8 cellular contexts compared by ENCODE assay signal in the genomic region with DNA sequence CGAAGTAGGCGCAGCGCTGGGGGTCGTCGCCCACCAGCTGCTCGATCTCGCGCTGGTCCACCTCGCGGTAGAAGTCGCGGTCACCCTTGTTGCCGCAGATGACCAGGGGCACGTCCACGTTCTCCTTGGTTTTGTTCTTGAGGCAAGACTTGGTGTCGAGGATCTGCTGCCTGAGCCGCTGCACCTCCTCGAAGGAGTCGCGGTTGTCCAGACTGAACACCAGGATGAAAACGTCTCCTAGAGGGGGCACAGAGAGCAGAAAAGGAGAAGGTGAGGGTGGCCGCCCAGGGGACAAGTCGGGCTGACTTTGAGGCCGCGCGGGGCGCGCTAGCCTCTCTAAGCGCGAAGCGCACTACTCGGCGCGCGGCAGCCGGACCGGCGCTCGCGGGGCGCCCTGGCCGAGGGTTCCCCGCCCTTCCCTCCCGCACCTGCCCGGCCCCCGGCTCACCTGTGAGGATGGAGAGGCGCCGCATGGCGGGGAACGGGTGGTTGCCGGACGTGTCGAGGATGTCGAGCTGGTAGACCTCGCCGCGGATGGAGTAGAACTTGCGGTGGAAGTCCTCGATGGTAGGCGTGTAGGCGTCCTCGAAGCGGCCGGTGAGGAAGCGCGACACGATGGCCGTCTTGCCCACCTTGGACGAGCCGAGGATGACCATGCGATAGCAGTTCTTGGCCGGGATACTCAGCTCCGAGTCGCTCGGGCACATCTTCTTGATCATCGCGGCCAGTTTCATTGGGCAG. TPM values are rescaled to one million over a fixed set of nuclear protein-coding genes. Genes with fewer than 3 reads are reported as not detected.
DNase-seq lines count a peak whose midpoint lies in the region; ATAC-seq and TF ChIP-seq lines count a peak whose summit lies in the region.

No MANE protein-coding gene starts in this region.

- peak overlapping the region; percentile 80 for H3K27ac Mint-ChIP-seq in activated T-cell treated with anti-CD3 and anti-CD28 coated beads, Interleukin-2, amount 50 U/mL, for 72 hours

- H3K27me3 ChIP-seq in AG04450 (ENCODE audit: control insufficient read depth, insufficient read depth, low read length) (no peaks in the 10 kb centered on the region), HAP-1 (ENCODE audit: low read depth) (no peaks in the 10 kb centered on the region), gastroesophageal sphincter (no peaks in the 10 kb centered on the region)

- POLR2A ChIA-PET in AG04450 (lab: Yijun Ruan, JAX): interaction anchor here (0.6 to 2.7 kb wide), 18 partner anchors 16 to 598 kb away, joined by 3 to 39 read pairs (median 4); a partner anchor contains a TSS
- POLR2A ChIA-PET in OCI-LY7 (lab: Charles Lee): interaction anchor here (0.8 kb wide), 1 partner anchor 95 kb away, joined by 3 read pairs; a partner anchor contains a TSS

- no peaks in the 10 kb centered on the region for H3K9me2 ChIP-seq in OCI-LY7 (ENCODE audit: insufficient read depth, low read length)

- H3K9me3 ChIP-seq in AG04450 (ENCODE audit: control insufficient read depth, insufficient read depth, low read length) (peaks cover 7% of the 10 kb centered on the region), HAP-1 (no peaks in the 10 kb centered on the region), gastroesophageal sphincter (no peaks in the 10 kb centered on the region), OCI-LY7 (ENCODE audit: low read length) (no peaks in the 10 kb centered on the region)

- intact Hi-C loops in OCI-LY7 (cut with micrococcal nuclease; ENCODE audit: unreplicated experiment): loop anchor here (1.0 kb wide), 3 partner anchors 73 to 146 kb away; no protein-coding TSS in a partner anchor

- H4K20me1 ChIP-seq in OCI-LY7 (ENCODE audit: insufficient read depth, low read length): peaks cover 3% of the 10 kb centered on the region; the same call in 1 of the 2 replicates

- CTCF ChIA-PET in AG04450 (lab: Charles Lee) (interaction anchor here (0.6 to 2.7 kb wide), 14 partner anchors 11 to 537 kb away, joined by 3 to 49 read pairs (median 8); no protein-coding TSS in a partner anchor), OCI-LY7 (lab: Charles Lee; ENCODE audit: unreplicated experiment) (interaction anchor here (0.7 kb wide), 1 partner anchor 74 kb away, joined by 3 read pairs; no protein-coding TSS in a partner anchor)

- H2AFZ ChIP-seq in OCI-LY7 (ENCODE audit: low read length): no peak overlapping the region

- ATAC-seq in activated T-cell treated with anti-CD3 and anti-CD28 coated beads, Interleukin-2, amount 50 U/mL, for 72 hours (replicated peaks in 1 of 2): peak; percentile 10 to 30
- ATAC-seq in gastroesophageal sphincter (no peak), omental fat pad (ENCODE audit: low FRiP score) (peak; percentile 1), GM18868 (IDR thresholded peaks at IDR 0.05; ENCODE audit: unreplicated experiment) (no peak), HG03039 (IDR thresholded peaks at IDR 0.05; ENCODE audit: unreplicated experiment) (no peak)

- no peak for TF ChIP-seq EP300 in gastroesophageal sphincter (IDR thresholded peaks at IDR 0.05)

- H3K4me2 ChIP-seq in OCI-LY7 (ENCODE audit: low read length): no peak overlapping the region

- H3K27me3 Mint-ChIP-seq in activated T-cell treated with anti-CD3 and anti-CD28 coated beads, Interleukin-2, amount 50 U/mL, for 72 hours (ENCODE audit: low read depth): peaks cover 7% of the 10 kb centered on the region

- no peak for TF ChIP-seq CTCF in AG04450 (IDR thresholded peaks at IDR 0.05; ENCODE audit: low read depth, low read length)
- TF ChIP-seq CTCF in gastroesophageal sphincter (IDR thresholded peaks at IDR 0.05): no peak
- TF ChIP-seq CTCF in omental fat pad (IDR thresholded peaks at IDR 0.05): no peak
- TF ChIP-seq CTCF in OCI-LY7 (conservative IDR thresholded peaks at IDR 0.05; ENCODE audit: low read length): no peak

- no TSS peak for BruUV-seq in OCI-LY7 (replicated peaks; lab: Mats Ljungman, UMichigan)

- no peaks in the 10 kb centered on the region for H3K79me2 ChIP-seq in OCI-LY7 (ENCODE audit: insufficient read depth, low read depth, low read length)

- DNase-seq in AG04450 (ENCODE audit: low read depth, low spot score) (no peak), HAP-1 (ENCODE audit: low spot score in 2 of 2) (no peak), omental fat pad (ENCODE audit: low spot score) (no peak), OCI-LY7 (ENCODE audit: low spot score) (no peak)
- peak; percentile 44 to 49 for DNase-seq in activated T-cell treated with anti-CD3 and anti-CD28 coated beads, Interleukin-2, amount 50 U/mL, for 72 hours

- peaks cover 11% of the 10 kb centered on the region for H3K4me1 ChIP-seq in HAP-1
- H3K4me1 ChIP-seq in gastroesophageal sphincter: peaks cover 0 to 26% (median 15%) of the 10 kb centered on the region in 3 donors
- peaks cover 10% of the 10 kb centered on the region for H3K4me1 ChIP-seq in OCI-LY7 (ENCODE audit: insufficient read depth, low read length, poor library complexity, severe bottlenecking)

- H3K27ac ChIP-seq in AG04450 (ENCODE audit: low read depth, low read length): no peak overlapping the region
- peak overlapping the region in 3 of 4 donors; percentile 75 to 87 (median 82) for H3K27ac ChIP-seq in gastroesophageal sphincter
- H3K27ac ChIP-seq in OCI-LY7 (ENCODE audit: low read depth, low read length, poor library complexity, severe bottlenecking): no peak overlapping the region

- in situ Hi-C loops in HAP-1 (cut with MboI; ENCODE audit: low sequenced_read_pairs): loop anchor here (5.0 kb wide), 3 partner anchors 77 to 147 kb away; no protein-coding TSS in a partner anchor

- H3K4me3 Mint-ChIP-seq in activated T-cell treated with anti-CD3 and anti-CD28 coated beads, Interleukin-2, amount 50 U/mL, for 72 hours: peak overlapping the region; percentile 86 to 95

- H3K9me3 Mint-ChIP-seq in activated T-cell treated with anti-CD3 and anti-CD28 coated beads, Interleukin-2, amount 50 U/mL, for 72 hours: no peaks in the 10 kb centered on the region

- H3K4me3 ChIP-seq in AG04450 (ENCODE audit: low read depth, low read length) (peak overlapping the region; percentile 66), HAP-1 (peak overlapping the region; percentile 54; the same call in 1 of the 2 replicates), gastroesophageal sphincter (peak overlapping the region; percentile 56 to 73), OCI-LY7 (ENCODE audit: low read depth, low read length, poor library complexity, severe bottlenecking) (no peak overlapping the region)

- TF ChIP-seq POLR2A in gastroesophageal sphincter (IDR thresholded peaks at IDR 0.05): no peak

- peaks cover 0 to 3% of the 10 kb centered on the region in 2 donors for H3K36me3 Mint-ChIP-seq in activated T-cell treated with anti-CD3 and anti-CD28 coated beads, Interleukin-2, amount 50 U/mL, for 72 hours (ENCODE audit: insufficient read depth in 2 of 2)

- WGBS in gastroesophageal sphincter (ENCODE audit: low coverage in 1 of 2), 2 donors: no CpG with 5 or more reads among the region's 77 CpGs

- peaks cover 14% of the 10 kb centered on the region for H3K4me1 Mint-ChIP-seq in activated T-cell treated with anti-CD3 and anti-CD28 coated beads, Interleukin-2, amount 50 U/mL, for 72 hours (ENCODE audit: low read depth)

- H3K36me3 ChIP-seq in HAP-1 (replicated peaks) (peaks cover 23% of the 10 kb centered on the region), gastroesophageal sphincter (peaks cover 0 to 29% of the 10 kb centered on the region in 2 donors), OCI-LY7 (ENCODE audit: insufficient read depth, low read length) (peaks cover 25% of the 10 kb centered on the region)

RNA-seq across cellular contexts. Expression of a gene that starts 0.6 kb away (rescaled TPM):
- polyA plus RNA-seq in AG04450 (2011; rRNA removed): 0.55 and 0.91 TPM in 2 replicates
- polyA minus RNA-seq in AG04450 (2011; rRNA and poly(A)+ RNA removed): 0.65 and 0.69 TPM in 2 replicates
- total RNA-seq in activated T-cell treated with anti-CD3 and anti-CD28 coated beads, Interleukin-2, amount 50 U/mL, for 72 hours: 1 to 10 TPM; 1.6 to 3.0 TPM
- total RNA-seq in gastroesophageal sphincter (10 to 100 TPM in 1 of 4 donors, 1 to 10 TPM in 3; 2.6 to 24.6 (median 5.1) TPM), omental fat pad (100 to 1,000 TPM in 3 of 4 donors, 10 to 100 TPM in 1; 76.9 to 413 (median 322) TPM), OCI-LY7 (2022) (not detected in 2 replicates)
- total RNA-seq in OCI-LY7 (2014; rRNA removed; shearing (Covaris generic)): 0.08 and 0.19 TPM in 2 replicates

RNA-seq across cellular contexts. Expression of a gene that starts 18.8 kb away (rescaled TPM):
- polyA plus RNA-seq in AG04450 (2011; rRNA removed): 10.9 and 11.6 TPM in 2 replicates
- 11.0 TPM in 2 replicates for polyA minus RNA-seq in AG04450 (2011; rRNA and poly(A)+ RNA removed)
- total RNA-seq in activated T-cell treated with anti-CD3 and anti-CD28 coated beads, Interleukin-2, amount 50 U/mL, for 72 hours: 10 to 100 TPM; 15.0 to 15.5 TPM
- total RNA-seq in gastroesophageal sphincter: 10 to 100 TPM in 3 of 4 donors, 1 to 10 TPM in 1; 9.1 to 19.5 (median 16.6) TPM
- 10 to 100 TPM; 11.5 to 26.2 (median 16.2) TPM for total RNA-seq in omental fat pad
- 17.1 and 27.5 TPM in 2 replicates for total RNA-seq in OCI-LY7 (2014; rRNA removed; shearing (Covaris generic))
- 21.8 and 26.8 TPM in 2 replicates for total RNA-seq in OCI-LY7 (2022)

Comparison
In these comparisons a context has a peak if more than half of its experiments do, and no peak if none do; other contexts are left out.
1. DNase-seq: peak in activated T-cell treated with anti-CD3 and anti-CD28 coated beads, Interleukin-2, amount 50 U/mL, for 72 hours (2 of 2); none in AG04450 (single experiment), HAP-1 (0 of 2), omental fat pad (single experiment) and OCI-LY7 (single experiment).
2. H3K27ac ChIP-seq: peak in gastroesophageal sphincter (3 of 4); none in AG04450 (single experiment) and OCI-LY7 (single experiment).
3. ATAC-seq: peak in activated T-cell treated with anti-CD3 and anti-CD28 coated beads, Interleukin-2, amount 50 U/mL, for 72 hours (2 of 2) and omental fat pad (single experiment); none in gastroesophageal sphincter (single experiment), GM18868 (single experiment) and HG03039 (single experiment).